Comparison of ENCODE assay signal across 15 cellular contexts in genomic region chr2:216016581-216016980, GRCh38. TPM values are rescaled to one million over a fixed set of nuclear protein-coding genes. Genes with fewer than 3 reads are reported as not detected.
A peak's percentile ranks its signal among the peaks of the same experiment; 100 is the strongest.
DNase-seq lines count a peak whose midpoint lies in the region; ATAC-seq and TF ChIP-seq lines count a peak whose summit lies in the region.
"Had no signal": no experiment of that assay in that cellular context is flagged by ENCODE, and none has a peak within 500 bp of the region (broad histone marks: within the 10 kb centered on the region; RNA-seq: fewer than 3 reads in every experiment).

No MANE protein-coding gene starts in this region.

- CTCF ChIA-PET in CD8-positive, alpha-beta memory T cell (lab: Charles Lee): interaction anchor here (1.2 to 5.7 kb wide), 3 partner anchors 11 to 17 kb away, joined by 4 to 29 read pairs (median 7); no protein-coding TSS in a partner anchor
- CTCF ChIA-PET in activated CD8-positive, alpha-beta T cell treated with anti-CD3 and anti-CD28 coated beads, Interleukin-2, amount 10 ng/mL, durations not matched to agents 7 days and 5 days (lab: Charles Lee): interaction anchor here (0.7 to 11.0 kb wide), 13 partner anchors 9 to 103 kb away, joined by 3 to 138 read pairs (median 5); partner anchors contain the start of gene XRCC5
- CTCF ChIA-PET in A673 (lab: Charles Lee): no interaction called here

- H3K9ac ChIP-seq in Loucy (ENCODE audit: low read depth, low read length, poor library complexity, severe bottlenecking) (peak overlapping the region; percentile 56), colonic mucosa (ENCODE audit: low read depth in 2 of 2, low read length in 2 of 2) (no peak overlapping the region)

- H4K20me1 ChIP-seq in Loucy (ENCODE audit: insufficient read depth, low read length, poor library complexity, severe bottlenecking): peaks cover 10% of the 10 kb centered on the region

- H2AFZ ChIP-seq in Loucy (ENCODE audit: low read length): no peak overlapping the region

- 0 out of 2 replicates have a peak, but pooled peaks cover 3% of the 10 kb centered on the region for H3F3A ChIP-seq in Loucy (ENCODE audit: low read depth)

- H3K4me2 ChIP-seq in Loucy (ENCODE audit: low read depth, low read length, poor library complexity, severe bottlenecking): peak overlapping the region; percentile 74

- no peaks in the 10 kb centered on the region for H3K27me3 Mint-ChIP-seq in CD8-positive, alpha-beta memory T cell
- no peaks in the 10 kb centered on the region for H3K27me3 Mint-ChIP-seq in activated CD8-positive, alpha-beta T cell treated with anti-CD3 and anti-CD28 coated beads, Interleukin-2, amount 10 ng/mL, durations not matched to agents 7 days and 5 days (ENCODE audit: low read depth)
- H3K27me3 Mint-ChIP-seq in naive B cell: no peaks in the 10 kb centered on the region

- no peak overlapping the region for H3K4me3 ChIP-seq in CD8-positive, alpha-beta memory T cell (ENCODE audit: low read length)
- H3K4me3 ChIP-seq in Loucy (ENCODE audit: low read length, poor library complexity, severe bottlenecking) (peak overlapping the region; percentile 55), A673 (ENCODE audit: low read depth, low read length, poor library complexity, severe bottlenecking) (no peak overlapping the region), colonic mucosa (no peak overlapping the region)
- H3K4me3 ChIP-seq: tibial nerve had no signal

- DNase-seq in CD8-positive, alpha-beta memory T cell: peak in 1 of 5 donors; percentile 24
- no peak for DNase-seq in activated CD8-positive, alpha-beta T cell treated with anti-CD3 and anti-CD28 coated beads, Interleukin-2, amount 10 ng/mL, durations not matched to agents 7 days and 5 days
- DNase-seq in naive B cell: no peak
- DNase-seq in A673 (ENCODE audit: low spot score): no peak
- no peak for DNase-seq in colonic mucosa
- no peak for DNase-seq in stimulated activated CD4-positive, alpha-beta T cell treated with anti-CD3 and anti-CD28 coated beads, Interleukin-4, amount 100 ng/mL, for 1 hour
- DNase-seq: BE2C, DMS79, HCEC 1CT, NCI-H1436 treated with DMSO at 0.1 percent for 48 hours had no signal

- POLR2A ChIA-PET in CD8-positive, alpha-beta memory T cell (lab: Charles Lee): interaction anchor here (0.6 to 0.7 kb wide), 2 partner anchors 11 to 92 kb away, joined by 3 to 6 read pairs; partner anchors contain the start of gene XRCC5
- POLR2A ChIA-PET in activated CD8-positive, alpha-beta T cell treated with anti-CD3 and anti-CD28 coated beads, Interleukin-2, amount 10 ng/mL, durations not matched to agents 7 days and 5 days (lab: Charles Lee): interaction anchor here (1.2 to 1.8 kb wide), 3 partner anchors 10 to 93 kb away, joined by 3 to 12 read pairs (median 5); partner anchors contain the start of gene XRCC5
- POLR2A ChIA-PET in A673 (lab: Charles Lee; ENCODE audit: low non-redundant PET): no interaction called here

- H3K79me2 ChIP-seq in Loucy (ENCODE audit: insufficient read depth, low read length): peaks cover 19% of the 10 kb centered on the region

- H3K9me3 Mint-ChIP-seq in CD8-positive, alpha-beta memory T cell: no peaks in the 10 kb centered on the region
- H3K9me3 Mint-ChIP-seq in activated CD8-positive, alpha-beta T cell treated with anti-CD3 and anti-CD28 coated beads, Interleukin-2, amount 10 ng/mL, durations not matched to agents 7 days and 5 days (ENCODE audit: insufficient read depth): peaks cover 5% of the 10 kb centered on the region
- H3K9me3 Mint-ChIP-seq in naive B cell: peaks cover 0 to 6% (median 0%) of the 10 kb centered on the region in 7 donors
- H3K9me3 Mint-ChIP-seq: brain; dendritic cell treated with granulocyte-macrophage colony-stimulating factor and Interleukin-4, amounts not matched to agents 40 ng/mL and 50 ng/mL, for 4 days had no signal

- peaks cover 51 to 65% (median 65%) of the 10 kb centered on the region in 3 donors for H3K4me1 Mint-ChIP-seq in CD8-positive, alpha-beta memory T cell
- peaks cover 56% of the 10 kb centered on the region for H3K4me1 Mint-ChIP-seq in activated CD8-positive, alpha-beta T cell treated with anti-CD3 and anti-CD28 coated beads, Interleukin-2, amount 10 ng/mL, durations not matched to agents 7 days and 5 days (ENCODE audit: low read depth)
- H3K4me1 Mint-ChIP-seq in naive B cell: peaks cover 31 to 37% (median 34%) of the 10 kb centered on the region in 3 donors

- intact Hi-C loops in A673 (cut with micrococcal nuclease; ENCODE audit: unreplicated experiment): no loop called here
- intact Hi-C loops in colonic mucosa (cut with DNase I): no loop called here

- H3K9me2 ChIP-seq in Loucy (replicated peaks; ENCODE audit: low read depth, low read length): no peaks in the 10 kb centered on the region

- ATAC-seq in activated CD8-positive, alpha-beta T cell treated with anti-CD3 and anti-CD28 coated beads, Interleukin-2, amount 10 ng/mL, durations not matched to agents 7 days and 5 days: no peak
- ATAC-seq in naive B cell (ENCODE audit: low read depth in 2 of 2): no peak

- no peaks in the 10 kb centered on the region for H3K9me3 ChIP-seq in CD8-positive, alpha-beta memory T cell (ENCODE audit: low read length)
- H3K9me3 ChIP-seq in Loucy (ENCODE audit: insufficient read depth, low read depth, low read length) (no peaks in the 10 kb centered on the region), A673 (ENCODE audit: low read depth, low read length, poor library complexity, severe bottlenecking) (no peaks in the 10 kb centered on the region), colonic mucosa (no peaks in the 10 kb centered on the region)
- H3K9me3 ChIP-seq: BE2C, tibial nerve had no signal

- no peaks in the 10 kb centered on the region for H3K27me3 ChIP-seq in CD8-positive, alpha-beta memory T cell (ENCODE audit: insufficient read depth, low read length, poor library complexity, severe bottlenecking)
- H3K27me3 ChIP-seq in Loucy (ENCODE audit: insufficient read depth, low read length, poor library complexity, severe bottlenecking) (no peaks in the 10 kb centered on the region), A673 (replicated peaks; ENCODE audit: insufficient read depth, low read depth, low read length, poor library complexity) (no peaks in the 10 kb centered on the region), colonic mucosa (no peaks in the 10 kb centered on the region)
- H3K27me3 ChIP-seq: BE2C, tibial nerve had no signal

- H3K4me3 Mint-ChIP-seq in CD8-positive, alpha-beta memory T cell: peak overlapping the region; percentile 11 to 67 (median 41)
- no peak overlapping the region for H3K4me3 Mint-ChIP-seq in activated CD8-positive, alpha-beta T cell treated with anti-CD3 and anti-CD28 coated beads, Interleukin-2, amount 10 ng/mL, durations not matched to agents 7 days and 5 days
- H3K4me3 Mint-ChIP-seq in naive B cell: no peak overlapping the region
- H3K4me3 Mint-ChIP-seq: dendritic cell treated with granulocyte-macrophage colony-stimulating factor and Interleukin-4, amounts not matched to agents 40 ng/mL and 50 ng/mL, for 4 days had no signal

- TF ChIP-seq CTCF in Loucy (conservative IDR thresholded peaks at IDR 0.05; ENCODE audit: low read length) (no peak), A673 (conservative IDR thresholded peaks at IDR 0.05; ENCODE audit: low read depth, low read length) (no peak), colonic mucosa (IDR thresholded peaks at IDR 0.05) (no peak)

- peaks cover 41% of the 10 kb centered on the region for H3K4me1 ChIP-seq in CD8-positive, alpha-beta memory T cell (ENCODE audit: insufficient read depth, low read length)
- H3K4me1 ChIP-seq in Loucy (ENCODE audit: insufficient read depth, low read length, poor library complexity, severe bottlenecking) (peaks cover 48% of the 10 kb centered on the region), A673 (ENCODE audit: insufficient read depth, low read length, poor library complexity, severe bottlenecking) (no peaks in the 10 kb centered on the region), colonic mucosa (no peaks in the 10 kb centered on the region)

- no TSS peak for BruUV-seq in A673 (replicated peaks; lab: Mats Ljungman, UMichigan)

- no peaks in the 10 kb centered on the region for H3K36me3 ChIP-seq in CD8-positive, alpha-beta memory T cell (ENCODE audit: insufficient read depth, low read length)
- H3K36me3 ChIP-seq in Loucy (ENCODE audit: insufficient read depth, low read length): no peaks in the 10 kb centered on the region
- no peaks in the 10 kb centered on the region for H3K36me3 ChIP-seq in A673 (ENCODE audit: insufficient read depth, low read length, poor library complexity, severe bottlenecking)
- H3K36me3 ChIP-seq in colonic mucosa: no peaks in the 10 kb centered on the region
- H3K36me3 ChIP-seq: BE2C had no signal

- peak overlapping the region; percentile 49 for H3K27ac ChIP-seq in CD8-positive, alpha-beta memory T cell (ENCODE audit: low read depth, low read length)
- H3K27ac ChIP-seq in A673 (ENCODE audit: low read depth, low read length, poor library complexity, severe bottlenecking) (no peak overlapping the region), colonic mucosa (no peak overlapping the region)
- H3K27ac ChIP-seq: epithelial cell of prostate, tibial nerve had no signal

- peak overlapping the region; percentile 87 to 98 (median 94) for H3K27ac Mint-ChIP-seq in CD8-positive, alpha-beta memory T cell
- peak overlapping the region; percentile 91 for H3K27ac Mint-ChIP-seq in activated CD8-positive, alpha-beta T cell treated with anti-CD3 and anti-CD28 coated beads, Interleukin-2, amount 10 ng/mL, durations not matched to agents 7 days and 5 days
- peak overlapping the region in 4 of 6 donors; percentile 32 to 98 (median 86) for H3K27ac Mint-ChIP-seq in naive B cell
- H3K27ac Mint-ChIP-seq: dendritic cell treated with granulocyte-macrophage colony-stimulating factor and Interleukin-4, amounts not matched to agents 40 ng/mL and 50 ng/mL, for 4 days had no signal

- H3K36me3 Mint-ChIP-seq in CD8-positive, alpha-beta memory T cell: peaks cover 3 to 7% (median 5%) of the 10 kb centered on the region in 3 donors
- peaks cover 7% of the 10 kb centered on the region for H3K36me3 Mint-ChIP-seq in activated CD8-positive, alpha-beta T cell treated with anti-CD3 and anti-CD28 coated beads, Interleukin-2, amount 10 ng/mL, durations not matched to agents 7 days and 5 days (ENCODE audit: low read depth)
- peaks cover 0 to 8% of the 10 kb centered on the region in 2 donors for H3K36me3 Mint-ChIP-seq in naive B cell
- H3K36me3 Mint-ChIP-seq: brain had no signal

RNA-seq across cellular contexts. Expression of gene MREG, which starts 3.2 kb away (rescaled TPM):
- 10 to 100 TPM; 25.4 to 26.2 TPM for total RNA-seq in CD8-positive, alpha-beta memory T cell
- polyA plus RNA-seq in CD8-positive, alpha-beta memory T cell: 3.9 TPM
- total RNA-seq in activated CD8-positive, alpha-beta T cell treated with anti-CD3 and anti-CD28 coated beads, Interleukin-2, amount 10 ng/mL, durations not matched to agents 7 days and 5 days: 10 to 100 TPM; 10.9 to 12.1 TPM
- polyA plus RNA-seq in naive B cell (ENCODE audit: low read depth in 6 of 6): 1 to 10 TPM in 4 of 6 donors, under 1 TPM in 1, not detected in 1; 0.95 to 3.1 (median 2.3) TPM
- total RNA-seq in A673 (2021): 14.9 and 15.9 TPM in 2 replicates
- total RNA-seq in colonic mucosa: 1 to 10 TPM; 8.5 to 9.4 TPM

Comparison
In these comparisons a context has a peak if more than half of its experiments do, and no peak if none do; other contexts are left out.
1. H3K4me3 Mint-ChIP-seq: peak in CD8-positive, alpha-beta memory T cell (7 of 7); none in activated CD8-positive, alpha-beta T cell treated with anti-CD3 and anti-CD28 coated beads, Interleukin-2, amount 10 ng/mL, durations not matched to agents 7 days and 5 days (single experiment) and naive B cell (0 of 8).
2. Peak in every context shown above with its lines, with median percentiles within 50 percentile points of each other: H3K27ac Mint-ChIP-seq.